9 cellular contexts compared by ENCODE assay signal in genomic region chr1:23727362-23727811, GRCh38. TPM values are rescaled to one million over a fixed set of nuclear protein-coding genes. Genes with fewer than 3 reads are reported as not detected.
DNase-seq lines count a peak whose midpoint lies in the region; ATAC-seq and TF ChIP-seq lines count a peak whose summit lies in the region.
"Had no signal": no experiment of that assay in that cellular context is flagged by ENCODE, and none has a peak within 500 bp of the region (broad histone marks: within the 10 kb centered on the region; RNA-seq: fewer than 3 reads in every experiment).

No MANE protein-coding gene starts in this region.

- H3K27me3 Mint-ChIP-seq in activated CD4-positive, alpha-beta T cell treated with anti-CD3 and anti-CD28 coated beads for 36 hours: no peaks in the 10 kb centered on the region

- no peak overlapping the region for H2AFZ ChIP-seq in OCI-LY3 (ENCODE audit: low read depth, low read length)
- H2AFZ ChIP-seq in hepatocyte: no peak overlapping the region

- CTCF ChIA-PET in HEK293T (lab: Yijun Ruan, JAX): no interaction called here
- CTCF ChIA-PET in activated CD4-positive, alpha-beta T cell treated with anti-CD3 and anti-CD28 coated beads for 36 hours (lab: Charles Lee): no interaction called here

- H3K9me3 Mint-ChIP-seq in activated CD4-positive, alpha-beta T cell treated with anti-CD3 and anti-CD28 coated beads for 36 hours (ENCODE audit: low read depth): no peaks in the 10 kb centered on the region

- H3K4me1 Mint-ChIP-seq in activated CD4-positive, alpha-beta T cell treated with anti-CD3 and anti-CD28 coated beads for 36 hours: peaks cover 8% of the 10 kb centered on the region

- no peaks in the 10 kb centered on the region for H3K36me3 ChIP-seq in OCI-LY3 (replicated peaks; ENCODE audit: low read depth, low read length)
- H3K36me3 ChIP-seq in hepatocyte (replicated peaks; ENCODE audit: insufficient read depth, low read depth): no peaks in the 10 kb centered on the region
- no peaks in the 10 kb centered on the region for H3K36me3 ChIP-seq in tibial artery

- intact Hi-C loops in tibial artery (cut with DNase I; ENCODE audit: low total_unique reads): no loop called here
- intact Hi-C loops in activated CD4-positive, alpha-beta T cell treated with anti-CD3 and anti-CD28 coated beads for 36 hours (cut with DNase I, micrococcal nuclease): no loop called here

- TF ChIP-seq CTCF in OCI-LY3 (IDR thresholded peaks at IDR 0.05; ENCODE audit: low read depth, low read length) (no peak), hepatocyte (IDR thresholded peaks at IDR 0.05; ENCODE audit: poor library complexity) (no peak), tibial artery (IDR thresholded peaks at IDR 0.05) (no peak)

- POLR2A ChIA-PET in HEK293T (lab: Yijun Ruan, JAX): interaction anchor here (1.1 kb wide), 1 partner anchor 16 kb away, joined by 4 read pairs; the partner anchor contains the start of gene ELOA
- POLR2A ChIA-PET in activated CD4-positive, alpha-beta T cell treated with anti-CD3 and anti-CD28 coated beads for 36 hours (lab: Charles Lee): no interaction called here

- H3K27me3 ChIP-seq in OCI-LY3 (ENCODE audit: low read depth, low read length) (no peaks in the 10 kb centered on the region), hepatocyte (no peaks in the 10 kb centered on the region), tibial artery (no peaks in the 10 kb centered on the region)

- H3K27ac ChIP-seq in OCI-LY3 (ENCODE audit: low read length) (peak overlapping the region; percentile 88), hepatocyte (peak overlapping the region; percentile 75), tibial artery (no peak overlapping the region)

- H3K4me2 ChIP-seq in OCI-LY3 (ENCODE audit: low read length): peak overlapping the region; percentile 70
- peak overlapping the region; percentile 59 for H3K4me2 ChIP-seq in hepatocyte

- no peaks in the 10 kb centered on the region for H3K36me3 Mint-ChIP-seq in activated CD4-positive, alpha-beta T cell treated with anti-CD3 and anti-CD28 coated beads for 36 hours (ENCODE audit: low read depth)

- H3K27ac Mint-ChIP-seq in activated CD4-positive, alpha-beta T cell treated with anti-CD3 and anti-CD28 coated beads for 36 hours: no peak overlapping the region

- no peak for ATAC-seq in activated CD4-positive, alpha-beta T cell treated with anti-CD3 and anti-CD28 coated beads for 36 hours

- H3K79me2 ChIP-seq in OCI-LY3 (ENCODE audit: low read length) (no peaks in the 10 kb centered on the region), hepatocyte (peaks cover 42% of the 10 kb centered on the region)

- H3K4me3 Mint-ChIP-seq in activated CD4-positive, alpha-beta T cell treated with anti-CD3 and anti-CD28 coated beads for 36 hours: no peak overlapping the region

- H3K9ac ChIP-seq in OCI-LY3 (ENCODE audit: low read length): peak overlapping the region; percentile 49

- 43% methylated on average over 9 of the region's 9 CpGs for WGBS in hepatocyte (ENCODE audit: low lambda C conversion rate, missing lambda C conversion rate)

- H3K9me2 ChIP-seq in hepatocyte (replicated peaks; ENCODE audit: insufficient read depth): no peaks in the 10 kb centered on the region

- H3K4me3 ChIP-seq in OCI-LY3 (ENCODE audit: low read length) (peak overlapping the region; percentile 42; the same call in 1 of the 2 replicates), hepatocyte (no peak overlapping the region), tibial artery (no peak overlapping the region)

- H3K9me3 ChIP-seq in OCI-LY3 (ENCODE audit: insufficient read depth, low read length) (no peaks in the 10 kb centered on the region), hepatocyte (ENCODE audit: low read depth) (no peaks in the 10 kb centered on the region), tibial artery (no peaks in the 10 kb centered on the region)

- H3K4me1 ChIP-seq in OCI-LY3 (ENCODE audit: low read length) (peaks cover 70% of the 10 kb centered on the region), hepatocyte (ENCODE audit: insufficient read depth) (peaks cover 16% of the 10 kb centered on the region), tibial artery (peaks cover 0 to 11% (median 0%) of the 10 kb centered on the region in 4 donors)

- DNase-seq in NCI-H146 (lab: John Stamatoyannopoulos, UW) (peak; percentile 12), NCI-H146 treated with DMSO at 0.1 percent for 48 hours (lab: John Stamatoyannopoulos, UW; ENCODE audit: unreplicated experiment) (no peak), hepatocyte (ENCODE audit: low spot score) (peak; percentile 72), tibial artery (peak; percentile 75 to 83), HEK293T (ENCODE audit: extremely low spot score) (no peak), iPS-NIHi7 (ENCODE audit: extremely low spot score) (no peak)
- no peak for DNase-seq in activated CD4-positive, alpha-beta T cell treated with anti-CD3 and anti-CD28 coated beads for 36 hours
- DNase-seq: NCI-H1048 had no signal

- H4K20me1 ChIP-seq in OCI-LY3 (ENCODE audit: insufficient read depth, low read length): no peaks in the 10 kb centered on the region
- H4K20me1 ChIP-seq in hepatocyte (ENCODE audit: insufficient read depth, poor library complexity, severe bottlenecking): no peaks in the 10 kb centered on the region

TF ChIP-seq in HEK293T, 16 proteins besides CTCF, POLR2A, EP300 and RAD21:
- TF ChIP-seq PKNOX1 (IDR thresholded peaks at IDR 0.05): no peak
- TF ChIP-seq NFRKB (IDR thresholded peaks at IDR 0.05): no peak
- TF ChIP-seq ELF4 (IDR thresholded peaks at IDR 0.05): no peak
- TF ChIP-seq HDGF (IDR thresholded peaks at IDR 0.05; ENCODE audit: borderline replicate concordance): no peak
- no peak for TF ChIP-seq FOXK2 (IDR thresholded peaks at IDR 0.05)
- no peak for TF ChIP-seq LEF1 (IDR thresholded peaks at IDR 0.05; ENCODE audit: borderline replicate concordance)
- no peak for TF ChIP-seq ZNF384 (IDR thresholded peaks at IDR 0.05)
- TF ChIP-seq SUZ12 (IDR thresholded peaks at IDR 0.05): no peak
- no peak for TF ChIP-seq CTBP1 (IDR thresholded peaks at IDR 0.05; ENCODE audit: borderline replicate concordance)
- no peak for TF ChIP-seq L3MBTL2 (conservative IDR thresholded peaks at IDR 0.05)
- no peak for TF ChIP-seq TARDBP (IDR thresholded peaks at IDR 0.05)
- no peak for TF ChIP-seq BHLHE40 (IDR thresholded peaks at IDR 0.05; ENCODE audit: borderline replicate concordance)
- TF ChIP-seq FOXM1 (IDR thresholded peaks at IDR 0.05; ENCODE audit: borderline replicate concordance): no peak
- TF ChIP-seq SP1 (IDR thresholded peaks at IDR 0.05): no peak

RNA-seq across cellular contexts. Expression of gene ELOA, which starts 15.9 kb away (rescaled TPM):
- 25.6 and 28.3 TPM in 2 replicates for total RNA-seq in hepatocyte
- polyA plus RNA-seq in hepatocyte: 26.0 and 27.0 TPM in 2 replicates
- total RNA-seq in activated CD4-positive, alpha-beta T cell treated with anti-CD3 and anti-CD28 coated beads for 36 hours: 10 to 100 TPM; 34.5 to 38.6 TPM

RNA-seq across cellular contexts. Expression of gene RPL11, which starts 35.8 kb away (rescaled TPM):
- 828 and 862 TPM in 2 replicates for total RNA-seq in hepatocyte
- polyA plus RNA-seq in hepatocyte: 526 and 593 TPM in 2 replicates
- total RNA-seq in activated CD4-positive, alpha-beta T cell treated with anti-CD3 and anti-CD28 coated beads for 36 hours: 1,000 to 10,000 TPM; 1,003 to 1,481 TPM

RNA-seq across cellular contexts. Expression of gene PITHD1, which starts 50.8 kb away (rescaled TPM):
- total RNA-seq in hepatocyte: 45.1 and 49.4 TPM in 2 replicates
- 28.4 and 29.3 TPM in 2 replicates for polyA plus RNA-seq in hepatocyte
- total RNA-seq in activated CD4-positive, alpha-beta T cell treated with anti-CD3 and anti-CD28 coated beads for 36 hours: 10 to 100 TPM; 53.1 to 64.1 TPM

Comparison
In these comparisons a context has a peak if more than half of its experiments do, and no peak if none do; other contexts are left out.
1. DNase-seq: peak in NCI-H146 (single experiment), hepatocyte (single experiment) and tibial artery (2 of 2); none in NCI-H146 treated with DMSO at 0.1 percent for 48 hours (single experiment), HEK293T (single experiment), activated CD4-positive, alpha-beta T cell treated with anti-CD3 and anti-CD28 coated beads for 36 hours (single experiment) and iPS-NIHi7 (single experiment).
2. H3K27ac ChIP-seq: peak in OCI-LY3 (single experiment) and hepatocyte (single experiment); none in tibial artery (0 of 2).